20 cellular contexts compared by ENCODE assay signal in genomic region chr12:124536613-124537012, GRCh38. TPM values are rescaled to one million over a fixed set of nuclear protein-coding genes. Genes with fewer than 3 reads are reported as not detected.
A peak's percentile ranks its signal among the peaks of the same experiment; 100 is the strongest.
DNase-seq lines count a peak whose midpoint lies in the region; FAIRE-seq and TF ChIP-seq lines count a peak whose summit lies in the region.
"Had no signal": no experiment of that assay in that cellular context is flagged by ENCODE, and none has a peak within 500 bp of the region (broad histone marks: within the 10 kb centered on the region; RNA-seq: fewer than 3 reads in every experiment).

No MANE protein-coding gene starts in this region.

- no peak for TF ChIP-seq CTCF in endothelial cell (IDR thresholded peaks at IDR 0.05; ENCODE audit: unreplicated experiment)
- no peak for TF ChIP-seq CTCF in progenitor cell of endocrine pancreas (IDR thresholded peaks at IDR 0.05; ENCODE audit: unreplicated experiment)

- 0 out of 2 replicates have a peak overlapping the region, but pooled peaks have one; percentile 16 for H3K27ac ChIP-seq in SK-N-MC
- H3K27ac ChIP-seq: KMS-11, testis had no signal

- H3K27ac Mint-ChIP-seq in endothelial cell (ENCODE audit: unreplicated experiment) = no peak overlapping the region
- H3K27ac Mint-ChIP-seq in progenitor cell of endocrine pancreas = peak overlapping the region; percentile 76
- H3K27ac Mint-ChIP-seq: activated B cell treated with CpG ODN at 0.5 μM for 24 hours; activated naive CD8-positive, alpha-beta T cell treated with anti-CD3 and anti-CD28 coated beads, Interleukin-2, amount 50 U/mL, for 24 hours; T-cell had no signal

- H3K4me3 ChIP-seq in SK-N-MC = no peak overlapping the region
- H3K4me3 ChIP-seq: gastroesophageal sphincter, testis had no signal

- H3K4me3 Mint-ChIP-seq in endothelial cell (ENCODE audit: unreplicated experiment) (peak overlapping the region; percentile 10), progenitor cell of endocrine pancreas (ENCODE audit: low read depth) (no peak overlapping the region)
- H3K4me3 Mint-ChIP-seq: activated B cell treated with CpG ODN at 0.5 μM for 24 hours; activated naive CD8-positive, alpha-beta T cell treated with anti-CD3 and anti-CD28 coated beads, Interleukin-2, amount 50 U/mL, for 24 hours; T-cell had no signal

- no peaks in the 10 kb centered on the region for H3K9me3 ChIP-seq in SK-N-MC (ENCODE audit: low read depth, low read length)
- H3K9me3 ChIP-seq: gastroesophageal sphincter, testis had no signal

- H3K9me3 Mint-ChIP-seq in endothelial cell (ENCODE audit: unreplicated experiment) (no peaks in the 10 kb centered on the region), progenitor cell of endocrine pancreas (ENCODE audit: low read depth) (no peaks in the 10 kb centered on the region)
- H3K9me3 Mint-ChIP-seq: activated B cell treated with CpG ODN at 0.5 μM for 24 hours; activated naive CD8-positive, alpha-beta T cell treated with anti-CD3 and anti-CD28 coated beads, Interleukin-2, amount 50 U/mL, for 24 hours; T-cell had no signal

- H3K9ac ChIP-seq in SK-N-MC (ENCODE audit: insufficient read length) = no peak overlapping the region
- H3K9ac ChIP-seq: KMS-11 had no signal

- H3K36me3 Mint-ChIP-seq in endothelial cell (ENCODE audit: low read depth, unreplicated experiment) (peaks cover 6% of the 10 kb centered on the region), progenitor cell of endocrine pancreas (ENCODE audit: insufficient read depth) (peaks cover 10% of the 10 kb centered on the region)

- no peak for FAIRE-seq in RCC 7860 (lab: Jason Lieb, UNC)
- FAIRE-seq: D721Med had no signal

- H3K4me1 Mint-ChIP-seq in endothelial cell (ENCODE audit: unreplicated experiment) = peaks cover 22% of the 10 kb centered on the region
- H3K4me1 Mint-ChIP-seq in progenitor cell of endocrine pancreas (ENCODE audit: low read depth) = peaks cover 13% of the 10 kb centered on the region

- DNase-seq in ELR (ENCODE audit: low read depth) (peak; percentile 56), SK-N-MC (ENCODE audit: low read depth, low spot score) (no peak), endothelial cell (ENCODE audit: low spot score) (no peak), progenitor cell of endocrine pancreas (ENCODE audit: low spot score, unreplicated experiment) (no peak), NCI-H1930 (lab: John Stamatoyannopoulos, UW) (no peak), RCC 7860 (ENCODE audit: low spot score) (no peak), SK-N-DZ (ENCODE audit: low spot score) (no peak)
- no peak for DNase-seq in activated T-cell treated with anti-CD3 and anti-CD28 coated beads, Interleukin-2, amount 50 U/mL, for 1 hour
- DNase-seq: activated B cell treated with CpG ODN at 0.5 μM for 24 hours; activated naive CD8-positive, alpha-beta T cell treated with anti-CD3 and anti-CD28 coated beads, Interleukin-2, amount 50 U/mL, for 24 hours; NCI-H1105 treated with DMSO at 0.1 percent for 48 hours; NCI-H774; occipital lobe; stimulated activated CD4-positive, alpha-beta T cell treated with anti-CD3 and anti-CD28 coated beads, Interleukin-4, amount 100 ng/mL, for 24 hours; stimulated activated CD8-positive, alpha-beta memory T cell treated with anti-CD3 and anti-CD28 coated beads, Interleukin-4, amount 100 ng/mL, for 48 hours; T-cell; testis had no signal

- H3K27me3 Mint-ChIP-seq in endothelial cell (ENCODE audit: unreplicated experiment) (peaks cover 14% of the 10 kb centered on the region), progenitor cell of endocrine pancreas (no peaks in the 10 kb centered on the region)
- H3K27me3 Mint-ChIP-seq: activated B cell treated with CpG ODN at 0.5 μM for 24 hours; activated naive CD8-positive, alpha-beta T cell treated with anti-CD3 and anti-CD28 coated beads, Interleukin-2, amount 50 U/mL, for 24 hours; T-cell had no signal

- H3K36me3 ChIP-seq in SK-N-MC (ENCODE audit: insufficient read depth, low read length) = 0 out of 2 replicates have a peak, but pooled peaks cover 3% of the 10 kb centered on the region

RNA-seq across cellular contexts. Expression of gene NCOR2, which starts 30.8 kb away (rescaled TPM):
- 132 TPM for total RNA-seq in endothelial cell (ENCODE audit: unreplicated experiment)
- total RNA-seq in progenitor cell of endocrine pancreas = 218 and 251 TPM in 2 replicates
- polyA plus RNA-seq in SK-N-DZ (2014; cell fraction: cytosol; rRNA removed) = 11.5 and 13.0 TPM in 2 replicates
- polyA plus RNA-seq in SK-N-DZ (2014; cell fraction: nucleus; rRNA removed) = 19.1 and 41.1 TPM in 2 replicates
